In genomic region chr1:2480986-2481364, GRCh38 we compare ENCODE assay signal across 15 cellular contexts.
DNase-seq lines count a peak whose midpoint lies in the region; ATAC-seq and TF ChIP-seq lines count a peak whose summit lies in the region.
"Had no signal": no experiment of that assay in that cellular context is flagged by ENCODE, and none has a peak within 500 bp of the region (broad histone marks: within the 10 kb centered on the region; RNA-seq: fewer than 3 reads in every experiment).

No MANE protein-coding gene starts in this region.

- no peaks in the 10 kb centered on the region for H3K9me3 ChIP-seq in RWPE2 (ENCODE audit: severe bottlenecking)
- H3K9me3 ChIP-seq: gastroesophageal sphincter had no signal

- no peaks in the 10 kb centered on the region for H3K36me3 Mint-ChIP-seq in memory B cell
- H3K36me3 Mint-ChIP-seq: immature natural killer cell had no signal

- no peaks in the 10 kb centered on the region for H3K27me3 Mint-ChIP-seq in memory B cell
- H3K27me3 Mint-ChIP-seq: B cell had no signal

- peaks cover 7% of the 10 kb centered on the region for H3K4me1 ChIP-seq in RWPE2 (ENCODE audit: insufficient read depth, poor library complexity, severe bottlenecking)
- H3K4me1 ChIP-seq: gastroesophageal sphincter had no signal

- H3K27me3 ChIP-seq in RWPE2 (ENCODE audit: insufficient read depth, poor library complexity, severe bottlenecking) = no peaks in the 10 kb centered on the region

- TF ChIP-seq RAD21 in Ishikawa (IDR thresholded peaks at IDR 0.05; ENCODE audit: low read depth) = no peak; the same call in 1 of the 2 replicates

- peak overlapping the region; percentile 95 for H3K27ac ChIP-seq in C4-2B
- peak overlapping the region; percentile 40 for H3K27ac ChIP-seq in RWPE2 (ENCODE audit: poor library complexity, severe bottlenecking)
- H3K27ac ChIP-seq: gastroesophageal sphincter had no signal

- no peak overlapping the region for H3K4me3 Mint-ChIP-seq in memory B cell
- H3K4me3 Mint-ChIP-seq: B cell, immature natural killer cell had no signal

- no peaks in the 10 kb centered on the region for H3K9me3 Mint-ChIP-seq in memory B cell
- H3K9me3 Mint-ChIP-seq: activated T-helper 2 cell treated with anti-CD3 and anti-CD28 coated beads, Interferon-gamma antibody, Interleukin-2, Interleukin-4, amounts not matched to agents 10 μg/mL and 5 μg/mL and 100 μg/mL, durations not matched to agents 14 hours and 24 hours and 36 hours; immature natural killer cell had no signal

- H3K36me3 ChIP-seq in RWPE2 (ENCODE audit: low read depth) = peaks cover 24% of the 10 kb centered on the region
- H3K36me3 ChIP-seq: gastroesophageal sphincter had no signal

- no peak overlapping the region for H3K27ac Mint-ChIP-seq in memory B cell
- H3K27ac Mint-ChIP-seq: activated T-helper 2 cell treated with anti-CD3 and anti-CD28 coated beads, Interferon-gamma antibody, Interleukin-2, Interleukin-4, amounts not matched to agents 10 μg/mL and 5 μg/mL and 100 μg/mL, durations not matched to agents 14 hours and 24 hours and 36 hours; B cell; immature natural killer cell had no signal

- ATAC-seq in RWPE2 (ENCODE audit: low read depth) (0 out of 3 replicates have a peak, but pooled peaks have one; percentile 4), memory B cell (ENCODE audit: low read depth) (peak; percentile 34), HG03045 (IDR thresholded peaks at IDR 0.05; ENCODE audit: unreplicated experiment) (no peak)
- ATAC-seq: gastroesophageal sphincter had no signal

- no peak for TF ChIP-seq EP300 in Ishikawa (IDR thresholded peaks at IDR 0.05; ENCODE audit: borderline replicate concordance)

- no peak overlapping the region for H3K4me3 ChIP-seq in RWPE2 (ENCODE audit: severe bottlenecking)
- H3K4me3 ChIP-seq: gastroesophageal sphincter had no signal

- peaks cover 7% of the 10 kb centered on the region for H3K4me1 Mint-ChIP-seq in memory B cell

- TF ChIP-seq CTCF in C4-2B (conservative IDR thresholded peaks at IDR 0.05) (no peak), RWPE2 (IDR thresholded peaks at IDR 0.05; ENCODE audit: poor library complexity, severe bottlenecking) (no peak)

- no peak for DNase-seq in RWPE2 (ENCODE audit: low spot score)
- no peak for DNase-seq in memory B cell (ENCODE audit: low spot score in 2 of 2)
- DNase-seq in kidney glomerular epithelial cell (lab: John Stamatoyannopoulos, UW) = no peak
- DNase-seq in NCI-H1436 treated with DMSO at 0.1 percent for 48 hours (lab: John Stamatoyannopoulos, UW) = no peak
- DNase-seq in hypothalamus (lab: John Stamatoyannopoulos, UW) = no peak
- DNase-seq: activated CD8-positive, alpha-beta memory T cell treated with anti-CD3 and anti-CD28 coated beads for 24 hours; immature natural killer cell; NCI-H226; stimulated activated CD4-positive, alpha-beta T cell treated with anti-CD3 and anti-CD28 coated beads, Interleukin-4, amount 100 ng/mL, for 4 hours had no signal

TF ChIP-seq in Ishikawa, 13 proteins besides CTCF, POLR2A, EP300 and RAD21:
- TF ChIP-seq TEAD4 (IDR thresholded peaks at IDR 0.05) (0 out of 2 replicates have a peak, but pooled peaks have one; percentile 26), ZBTB7A (IDR thresholded peaks at IDR 0.05; ENCODE audit: low read depth) (0 out of 2 replicates have a peak, but pooled peaks have one; percentile 24), USF1 (IDR thresholded peaks at IDR 0.05) (no peak), MAX (IDR thresholded peaks at IDR 0.05) (peak; percentile 75), NFIC (IDR thresholded peaks at IDR 0.05) (peak; percentile 53), CEBPB (IDR thresholded peaks at IDR 0.05) (no peak)
